ENCODE assay signal across 9 cellular contexts in genomic region chr2:62340981-62341624, GRCh38.
DNase-seq lines count a peak whose midpoint lies in the region; ATAC-seq and TF ChIP-seq lines count a peak whose summit lies in the region.
"Had no signal": no experiment of that assay in that cellular context is flagged by ENCODE, and none has a peak within 500 bp of the region (broad histone marks: within the 10 kb centered on the region; RNA-seq: fewer than 3 reads in every experiment).

No MANE protein-coding gene starts in this region.

- no peaks in the 10 kb centered on the region for H3K9me3 ChIP-seq in adipocyte (ENCODE audit: control insufficient read depth, low read length)
- H3K9me3 ChIP-seq in parathyroid adenoma (ENCODE audit: control insufficient read depth, low read length): no peaks in the 10 kb centered on the region

- H3K9me3 Mint-ChIP-seq in activated CD8-positive, alpha-beta T cell treated with anti-CD3 and anti-CD28 coated beads for 36 hours: no peaks in the 10 kb centered on the region
- no peaks in the 10 kb centered on the region for H3K9me3 Mint-ChIP-seq in activated CD8-positive, alpha-beta T cell treated with anti-CD3 and anti-CD28 coated beads, Interleukin-2, amount 10 ng/mL, durations not matched to agents 7 days and 5 days (ENCODE audit: insufficient read depth)

- H3K4me3 ChIP-seq in adipocyte (ENCODE audit: low read length): no peak overlapping the region
- H3K4me3 ChIP-seq in parathyroid adenoma (ENCODE audit: low read depth, low read length): no peak overlapping the region
- H3K4me3 ChIP-seq: dorsolateral prefrontal cortex had no signal

- H3K4me1 ChIP-seq in adipocyte (ENCODE audit: control insufficient read depth, insufficient read depth, low read length) (peaks cover 7% of the 10 kb centered on the region), parathyroid adenoma (no peaks in the 10 kb centered on the region)

- H3K36me3 ChIP-seq in adipocyte (ENCODE audit: control insufficient read depth, insufficient read depth, low read length, severe bottlenecking) (no peaks in the 10 kb centered on the region), parathyroid adenoma (ENCODE audit: control insufficient read depth, insufficient read depth, low read length) (no peaks in the 10 kb centered on the region)

- H3K4me3 Mint-ChIP-seq in activated CD8-positive, alpha-beta T cell treated with anti-CD3 and anti-CD28 coated beads for 36 hours: no peak overlapping the region
- H3K4me3 Mint-ChIP-seq in activated CD8-positive, alpha-beta T cell treated with anti-CD3 and anti-CD28 coated beads, Interleukin-2, amount 10 ng/mL, durations not matched to agents 7 days and 5 days: no peak overlapping the region

- peak; percentile 29 for DNase-seq in activated CD8-positive, alpha-beta T cell treated with anti-CD3 and anti-CD28 coated beads for 36 hours
- no peak for DNase-seq in activated CD8-positive, alpha-beta T cell treated with anti-CD3 and anti-CD28 coated beads, Interleukin-2, amount 10 ng/mL, durations not matched to agents 7 days and 5 days
- peak; percentile 11 for DNase-seq in HT1080 (ENCODE audit: low read depth)
- peak; percentile 8 for DNase-seq in adipocyte (ENCODE audit: low read depth)
- DNase-seq in dedifferentiated amniotic fluid mesenchymal stem cell (ENCODE audit: extremely low spot score): no peak
- DNase-seq in activated naive CD4-positive, alpha-beta T cell treated with anti-CD3 and anti-CD28 coated beads, Interleukin-2, amount 50 U/mL, for 16 hours: no peak

- no peaks in the 10 kb centered on the region for H3K27me3 Mint-ChIP-seq in activated CD8-positive, alpha-beta T cell treated with anti-CD3 and anti-CD28 coated beads for 36 hours
- no peaks in the 10 kb centered on the region for H3K27me3 Mint-ChIP-seq in activated CD8-positive, alpha-beta T cell treated with anti-CD3 and anti-CD28 coated beads, Interleukin-2, amount 10 ng/mL, durations not matched to agents 7 days and 5 days (ENCODE audit: low read depth)

- no peak overlapping the region for H3K9ac ChIP-seq in adipocyte (ENCODE audit: low read length)
- H3K9ac ChIP-seq in parathyroid adenoma: no peak overlapping the region

- intact Hi-C loops in activated CD8-positive, alpha-beta T cell treated with anti-CD3 and anti-CD28 coated beads for 36 hours (cut with micrococcal nuclease): no loop called here

- TF ChIP-seq CTCF in activated CD8-positive, alpha-beta T cell treated with anti-CD3 and anti-CD28 coated beads for 36 hours (IDR thresholded peaks at IDR 0.05): no peak
- no peak for TF ChIP-seq CTCF in parathyroid adenoma (IDR thresholded peaks at IDR 0.05)

- peaks cover 5% of the 10 kb centered on the region for H3K4me1 Mint-ChIP-seq in activated CD8-positive, alpha-beta T cell treated with anti-CD3 and anti-CD28 coated beads for 36 hours (ENCODE audit: low read depth)
- no peaks in the 10 kb centered on the region for H3K4me1 Mint-ChIP-seq in activated CD8-positive, alpha-beta T cell treated with anti-CD3 and anti-CD28 coated beads, Interleukin-2, amount 10 ng/mL, durations not matched to agents 7 days and 5 days (ENCODE audit: low read depth)

- CTCF ChIA-PET in activated CD8-positive, alpha-beta T cell treated with anti-CD3 and anti-CD28 coated beads for 36 hours (lab: Charles Lee): no interaction called here
- CTCF ChIA-PET in activated CD8-positive, alpha-beta T cell treated with anti-CD3 and anti-CD28 coated beads, Interleukin-2, amount 10 ng/mL, durations not matched to agents 7 days and 5 days (lab: Charles Lee): interaction anchor here (1.3 kb wide), 1 partner anchor 9 kb away, joined by 3 read pairs; no protein-coding TSS in a partner anchor

- no peaks in the 10 kb centered on the region for H3K79me2 ChIP-seq in parathyroid adenoma

- H2AFZ ChIP-seq in parathyroid adenoma: peak overlapping the region; percentile 57

- H3K27ac ChIP-seq in parathyroid adenoma: no peak overlapping the region
- H3K27ac ChIP-seq: dorsolateral prefrontal cortex had no signal

- H3K36me3 Mint-ChIP-seq in activated CD8-positive, alpha-beta T cell treated with anti-CD3 and anti-CD28 coated beads for 36 hours (ENCODE audit: low read depth): no peaks in the 10 kb centered on the region
- no peaks in the 10 kb centered on the region for H3K36me3 Mint-ChIP-seq in activated CD8-positive, alpha-beta T cell treated with anti-CD3 and anti-CD28 coated beads, Interleukin-2, amount 10 ng/mL, durations not matched to agents 7 days and 5 days (ENCODE audit: low read depth)

- H3K27me3 ChIP-seq in adipocyte (replicated peaks; ENCODE audit: control insufficient read depth, insufficient read depth, low read length) (no peaks in the 10 kb centered on the region), parathyroid adenoma (ENCODE audit: control insufficient read depth, insufficient read depth, low read length) (no peaks in the 10 kb centered on the region)
- H3K27me3 ChIP-seq: dorsolateral prefrontal cortex had no signal

- no peak overlapping the region for H3K27ac Mint-ChIP-seq in activated CD8-positive, alpha-beta T cell treated with anti-CD3 and anti-CD28 coated beads for 36 hours
- no peak overlapping the region for H3K27ac Mint-ChIP-seq in activated CD8-positive, alpha-beta T cell treated with anti-CD3 and anti-CD28 coated beads, Interleukin-2, amount 10 ng/mL, durations not matched to agents 7 days and 5 days

- POLR2A ChIA-PET in activated CD8-positive, alpha-beta T cell treated with anti-CD3 and anti-CD28 coated beads for 36 hours (lab: Charles Lee): interaction anchor here (0.6 kb wide), 1 partner anchor 157 kb away, joined by 3 read pairs; no protein-coding TSS in a partner anchor
- POLR2A ChIA-PET in activated CD8-positive, alpha-beta T cell treated with anti-CD3 and anti-CD28 coated beads, Interleukin-2, amount 10 ng/mL, durations not matched to agents 7 days and 5 days (lab: Charles Lee): no interaction called here

- no peak overlapping the region for H3K4me2 ChIP-seq in parathyroid adenoma (ENCODE audit: low read length)

- ATAC-seq in activated CD8-positive, alpha-beta T cell treated with anti-CD3 and anti-CD28 coated beads for 36 hours: peak; percentile 64
- ATAC-seq in activated CD8-positive, alpha-beta T cell treated with anti-CD3 and anti-CD28 coated beads, Interleukin-2, amount 10 ng/mL, durations not matched to agents 7 days and 5 days: no peak
- ATAC-seq in GM21526 (IDR thresholded peaks at IDR 0.05; ENCODE audit: low FRiP score, unreplicated experiment): no peak

Comparison
In these comparisons a context has a peak if more than half of its experiments do, and no peak if none do; other contexts are left out.
1. DNase-seq: peak in activated CD8-positive, alpha-beta T cell treated with anti-CD3 and anti-CD28 coated beads for 36 hours (single experiment), HT1080 (single experiment) and adipocyte (single experiment); none in activated CD8-positive, alpha-beta T cell treated with anti-CD3 and anti-CD28 coated beads, Interleukin-2, amount 10 ng/mL, durations not matched to agents 7 days and 5 days (single experiment), dedifferentiated amniotic fluid mesenchymal stem cell (single experiment) and activated naive CD4-positive, alpha-beta T cell treated with anti-CD3 and anti-CD28 coated beads, Interleukin-2, amount 50 U/mL, for 16 hours (single experiment).